Comparison of ENCODE assay signal across 1 cellular context in genomic region chr10:86671419-86671818, GRCh38.
TF ChIP-seq lines count a peak whose summit lies in the region.

No MANE protein-coding gene starts in this region.

TF ChIP-seq in HEK293T, 16 proteins besides CTCF, POLR2A, EP300 and RAD21 (continued from another document):
- TF ChIP-seq, protein P1, sequence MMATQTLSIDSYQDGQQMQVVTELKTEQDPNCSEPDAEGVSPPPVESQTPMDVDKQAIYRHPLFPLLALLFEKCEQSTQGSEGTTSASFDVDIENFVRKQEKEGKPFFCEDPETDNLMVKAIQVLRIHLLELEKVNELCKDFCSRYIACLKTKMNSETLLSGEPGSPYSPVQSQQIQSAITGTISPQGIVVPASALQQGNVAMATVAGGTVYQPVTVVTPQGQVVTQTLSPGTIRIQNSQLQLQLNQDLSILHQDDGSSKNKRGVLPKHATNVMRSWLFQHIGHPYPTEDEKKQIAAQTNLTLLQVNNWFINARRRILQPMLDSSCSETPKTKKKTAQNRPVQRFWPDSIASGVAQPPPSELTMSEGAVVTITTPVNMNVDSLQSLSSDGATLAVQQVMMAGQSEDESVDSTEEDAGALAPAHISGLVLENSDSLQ (IDR thresholded peaks at IDR 0.05): no peak
- TF ChIP-seq LEF1 (IDR thresholded peaks at IDR 0.05; ENCODE audit: borderline replicate concordance) (no peak), TARDBP (IDR thresholded peaks at IDR 0.05) (no peak), NFRKB (IDR thresholded peaks at IDR 0.05) (no peak), SUZ12 (IDR thresholded peaks at IDR 0.05) (no peak), FOXM1 (IDR thresholded peaks at IDR 0.05; ENCODE audit: borderline replicate concordance) (no peak), L3MBTL2 (conservative IDR thresholded peaks at IDR 0.05) (no peak), SP1 (IDR thresholded peaks at IDR 0.05) (no peak), BHLHE40 (IDR thresholded peaks at IDR 0.05; ENCODE audit: borderline replicate concordance) (no peak), CTBP1 (IDR thresholded peaks at IDR 0.05; ENCODE audit: borderline replicate concordance) (no peak), ZNF384 (IDR thresholded peaks at IDR 0.05) (no peak), HDGF (IDR thresholded peaks at IDR 0.05; ENCODE audit: borderline replicate concordance) (no peak), FOXK2 (IDR thresholded peaks at IDR 0.05) (no peak)
